In genomic region chr6:166825553-166826145, GRCh38 we compare ENCODE assay signal across 18 cellular contexts.
DNase-seq lines count a peak whose midpoint lies in the region; ATAC-seq, FAIRE-seq and TF ChIP-seq lines count a peak whose summit lies in the region.
"Had no signal": no experiment of that assay in that cellular context is flagged by ENCODE, and none has a peak within 500 bp of the region (broad histone marks: within the 10 kb centered on the region; RNA-seq: fewer than 3 reads in every experiment).

No MANE protein-coding gene starts in this region.

- peak; percentile 70 for FAIRE-seq in endometrium (lab: Jason Lieb, UNC)
- FAIRE-seq: frontal cortex, GM12891 had no signal

- in situ Hi-C loops in GM23248 (cut with MboI), result no loop called here

- H3K9me3 ChIP-seq in GM23248 (ENCODE audit: low read depth) (no peaks in the 10 kb centered on the region), RWPE2 (ENCODE audit: severe bottlenecking) (no peaks in the 10 kb centered on the region)
- H3K9me3 ChIP-seq: left ventricle myocardium inferior, neutrophil had no signal

- DNase-seq in GM23248, result peak; percentile 23
- DNase-seq in RWPE2 (ENCODE audit: low spot score), result no peak
- DNase-seq in omental fat pad (ENCODE audit: low spot score), result no peak
- no peak for DNase-seq in activated CD4-positive, CD25-positive, alpha-beta regulatory T cell treated with anti-CD3 and anti-CD28 coated beads, Interleukin-2, amount 50 U/mL, for 72 hours
- no peak for DNase-seq in NCI-H2227 treated with DMSO at 0.1 percent for 48 hours (lab: John Stamatoyannopoulos, UW)
- DNase-seq in NK-92 treated with Interleukin-12 subunit alpha and Interleukin-12 subunit beta, amount 100 ng/mL, for 24 hours (lab: John Stamatoyannopoulos, UW), result no peak
- DNase-seq: effector memory CD8-positive, alpha-beta T cell; GF-D8; KBM-7; left ventricle myocardium inferior; NCI-H1092; NCI-H748 treated with DMSO at 0.1 percent for 48 hours; right cardiac atrium had no signal

- 0 out of 2 replicates have a peak, but pooled peaks cover 4% of the 10 kb centered on the region for H3K9me2 ChIP-seq in GM23248 (ENCODE audit: insufficient read depth)

- H3K27me3 ChIP-seq in GM23248 (replicated peaks; ENCODE audit: insufficient read depth) (no peaks in the 10 kb centered on the region), RWPE2 (ENCODE audit: insufficient read depth, poor library complexity, severe bottlenecking) (no peaks in the 10 kb centered on the region)
- H3K27me3 ChIP-seq: neutrophil had no signal

- H3K36me3 ChIP-seq in GM23248 (ENCODE audit: low read depth) (no peaks in the 10 kb centered on the region), RWPE2 (ENCODE audit: low read depth) (no peaks in the 10 kb centered on the region)
- H3K36me3 ChIP-seq: left ventricle myocardium inferior, neutrophil had no signal

- no peaks in the 10 kb centered on the region for H3K79me2 ChIP-seq in GM23248 (ENCODE audit: insufficient read depth)

- no peak overlapping the region for H2AFZ ChIP-seq in GM23248

- H3K4me3 ChIP-seq in GM23248 (no peak overlapping the region), RWPE2 (ENCODE audit: severe bottlenecking) (no peak overlapping the region)
- H3K4me3 ChIP-seq: left ventricle myocardium inferior had no signal

- no peaks in the 10 kb centered on the region for H3F3A ChIP-seq in GM23248 (ENCODE audit: insufficient read depth)

- no peak overlapping the region for H3K4me2 ChIP-seq in GM23248 (ENCODE audit: unreplicated experiment)

- 30 to 31% methylated on average over 6 of the region's 6 CpGs for WGBS in GM23248 (ENCODE audit: low coverage in 1 of 2, low lambda C conversion rate in 2 of 2, missing lambda C conversion rate in 2 of 2), 2 experiments

- H4K20me1 ChIP-seq in GM23248 (ENCODE audit: insufficient read depth), result no peaks in the 10 kb centered on the region

- ATAC-seq in RWPE2 (ENCODE audit: low read depth) (peak; percentile 89), omental fat pad (ENCODE audit: low FRiP score) (peak; percentile 88), HG03280 (IDR thresholded peaks at IDR 0.05; ENCODE audit: unreplicated experiment) (no peak)
- ATAC-seq: effector memory CD8-positive, alpha-beta T cell; right cardiac atrium had no signal

- H3K27ac ChIP-seq in GM23248 (no peak overlapping the region), RWPE2 (ENCODE audit: poor library complexity, severe bottlenecking) (no peak overlapping the region)
- H3K27ac ChIP-seq: left ventricle myocardium inferior, neutrophil had no signal

- no peak for TF ChIP-seq CTCF in RWPE2 (IDR thresholded peaks at IDR 0.05; ENCODE audit: poor library complexity, severe bottlenecking)
- TF ChIP-seq CTCF in omental fat pad (IDR thresholded peaks at IDR 0.05), result no peak

- no peaks in the 10 kb centered on the region for H3K4me1 ChIP-seq in GM23248 (ENCODE audit: insufficient read depth)
- no peaks in the 10 kb centered on the region for H3K4me1 ChIP-seq in RWPE2 (ENCODE audit: insufficient read depth, poor library complexity, severe bottlenecking)

- no peak overlapping the region for H3K9ac ChIP-seq in GM23248
